Comparison of ENCODE assay signal across 15 cellular contexts in the genomic region with DNA sequence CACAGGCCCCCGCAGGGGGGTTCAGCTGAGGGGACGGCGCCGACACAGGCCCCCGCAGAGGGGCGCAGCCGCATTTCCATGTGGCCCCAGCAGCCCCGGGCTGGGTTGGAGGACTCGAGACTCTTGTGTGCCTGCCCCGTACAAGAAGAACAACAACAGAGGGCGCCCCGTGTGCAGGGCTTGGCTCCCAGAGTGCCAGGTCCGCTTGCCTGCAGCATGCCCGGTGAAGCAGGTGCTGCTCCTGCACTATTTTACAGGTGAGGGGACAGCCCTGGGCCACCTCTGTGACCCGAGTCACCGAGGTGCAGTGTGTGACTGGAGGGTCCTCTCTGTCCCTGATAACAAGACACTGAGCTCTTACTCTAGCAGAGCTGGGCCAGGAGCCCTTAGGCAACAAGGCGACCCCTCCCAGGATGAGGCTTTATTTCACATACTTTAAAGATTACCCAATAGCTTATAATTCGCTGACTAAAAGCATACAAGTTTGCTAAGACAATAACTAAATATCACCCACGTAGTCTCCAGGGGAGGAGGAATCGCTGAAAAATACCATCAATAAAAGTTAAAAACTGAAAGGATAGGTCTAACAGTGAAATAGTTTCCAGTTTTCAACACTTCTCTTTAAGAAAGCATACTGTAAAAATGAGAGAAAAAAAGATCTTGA. TPM values are rescaled to one million over a fixed set of nuclear protein-coding genes. Genes with fewer than 3 reads are reported as not detected.
A peak's percentile ranks its signal among the peaks of the same experiment; 100 is the strongest.
DNase-seq lines count a peak whose midpoint lies in the region; ATAC-seq and TF ChIP-seq lines count a peak whose summit lies in the region.
"Had no signal": no experiment of that assay in that cellular context is flagged by ENCODE, and none has a peak within 500 bp of the region (broad histone marks: within the 10 kb centered on the region; RNA-seq: fewer than 3 reads in every experiment).

No MANE protein-coding gene starts in this region.

- no peak for TF ChIP-seq EP300 in suprapubic skin (IDR thresholded peaks at IDR 0.05)

- H3K9me3 ChIP-seq in body of pancreas (no peaks in the 10 kb centered on the region), suprapubic skin (no peaks in the 10 kb centered on the region)
- H3K9me3 ChIP-seq: transverse colon had no signal

- DNase-seq in NCI-H748 (lab: John Stamatoyannopoulos, UW; ENCODE audit: unreplicated experiment) (peak; percentile 56), NCI-H748 treated with DMSO at 0.1 percent for 48 hours (lab: John Stamatoyannopoulos, UW) (no peak), body of pancreas (peak in 3 of 4 donors; percentile 31 to 32 (median 31)), iris pigment epithelial cell (ENCODE audit: low read depth) (peak; percentile 40), suprapubic skin (ENCODE audit: low spot score in 2 of 2) (peak; percentile 31 to 40), MCF 10A (ENCODE audit: unreplicated experiment) (no peak)
- DNase-seq: activated naive CD8-positive, alpha-beta T cell treated with anti-CD3 and anti-CD28 coated beads, Interleukin-2, amount 50 U/mL, for 24 hours; effector CD8-positive, alpha-beta T cell; HFFc6; hypothalamus; Kasumi-1; transverse colon had no signal

- ATAC-seq in body of pancreas = no peak
- ATAC-seq in GM21717 (IDR thresholded peaks at IDR 0.05; ENCODE audit: unreplicated experiment) = no peak
- no peak for ATAC-seq in GM19455 (IDR thresholded peaks at IDR 0.05; ENCODE audit: unreplicated experiment)
- ATAC-seq: activated naive CD8-positive, alpha-beta T cell treated with anti-CD3 and anti-CD28 coated beads, Interleukin-2, amount 50 U/mL, for 24 hours had no signal

- H3K27me3 ChIP-seq in body of pancreas (no peaks in the 10 kb centered on the region), suprapubic skin (peaks cover 50% of the 10 kb centered on the region)

- 40 to 71% methylated on average over 6 to 10 of the region's 20 CpGs for WGBS in body of pancreas, 2 donors
- 19% methylated on average over 5 of the region's 20 CpGs for WGBS in suprapubic skin

- H3K36me3 Mint-ChIP-seq in MCF 10A (ENCODE audit: insufficient read depth, unreplicated experiment) = no peaks in the 10 kb centered on the region

- H3K27ac ChIP-seq in body of pancreas (no peak overlapping the region), suprapubic skin (no peak overlapping the region)
- H3K27ac ChIP-seq: A549, transverse colon had no signal

- TF ChIP-seq POLR2A in body of pancreas (IDR thresholded peaks at IDR 0.05) = no peak
- TF ChIP-seq POLR2A in suprapubic skin (IDR thresholded peaks at IDR 0.05) = no peak

- peaks cover 32% of the 10 kb centered on the region for H3K27me3 Mint-ChIP-seq in MCF 10A (ENCODE audit: insufficient read depth, unreplicated experiment)

- POLR2A ChIA-PET in MCF 10A (lab: Yijun Ruan, JAX) = interaction anchor here (0.7 kb wide), 1 partner anchor 37 kb away, joined by 3 read pairs; no protein-coding TSS in a partner anchor

- H3K4me3 ChIP-seq in body of pancreas (no peak overlapping the region), suprapubic skin (no peak overlapping the region)
- H3K4me3 ChIP-seq: A549, transverse colon had no signal

- no TSS peak for BruUV-seq in MCF 10A (replicated peaks; lab: Mats Ljungman, UMichigan)

- H3K36me3 ChIP-seq in body of pancreas (replicated peaks in 1 of 2; ENCODE audit: insufficient read depth in 1 of 2, low read depth in 2 of 2) (no peaks in the 10 kb centered on the region), suprapubic skin (no peaks in the 10 kb centered on the region)
- H3K36me3 ChIP-seq: transverse colon had no signal

- H3K4me1 ChIP-seq in body of pancreas (no peaks in the 10 kb centered on the region), suprapubic skin (peaks cover 5% of the 10 kb centered on the region)
- H3K4me1 ChIP-seq: A549 had no signal

- H3K4me1 Mint-ChIP-seq in MCF 10A (ENCODE audit: insufficient read depth, unreplicated experiment) = no peaks in the 10 kb centered on the region
- H3K4me1 Mint-ChIP-seq: activated naive CD8-positive, alpha-beta T cell treated with anti-CD3 and anti-CD28 coated beads, Interleukin-2, amount 50 U/mL, for 24 hours had no signal

- no peak overlapping the region for H3K27ac Mint-ChIP-seq in MCF 10A (ENCODE audit: low read depth, unreplicated experiment)
- H3K27ac Mint-ChIP-seq: activated naive CD8-positive, alpha-beta T cell treated with anti-CD3 and anti-CD28 coated beads, Interleukin-2, amount 50 U/mL, for 24 hours; HFFc6 had no signal

- CTCF ChIA-PET in MCF 10A (lab: Yijun Ruan, JAX) = no interaction called here

- TF ChIP-seq CTCF in body of pancreas (IDR thresholded peaks at IDR 0.05) (no peak), suprapubic skin (IDR thresholded peaks at IDR 0.05) (no peak), MCF 10A (IDR thresholded peaks at IDR 0.05; ENCODE audit: unreplicated experiment) (no peak)

- no peak overlapping the region for H3K4me3 Mint-ChIP-seq in MCF 10A (ENCODE audit: unreplicated experiment)
- H3K4me3 Mint-ChIP-seq: activated naive CD8-positive, alpha-beta T cell treated with anti-CD3 and anti-CD28 coated beads, Interleukin-2, amount 50 U/mL, for 24 hours; HFFc6 had no signal

- intact Hi-C loops in body of pancreas (cut with DNase I) = no loop called here
- intact Hi-C loops in MCF 10A (cut with micrococcal nuclease) = no loop called here

- peaks cover 10% of the 10 kb centered on the region for H3K9me3 Mint-ChIP-seq in MCF 10A (ENCODE audit: unreplicated experiment)
- H3K9me3 Mint-ChIP-seq: activated naive CD8-positive, alpha-beta T cell treated with anti-CD3 and anti-CD28 coated beads, Interleukin-2, amount 50 U/mL, for 24 hours had no signal

RNA-seq across cellular contexts. Expression of a gene that starts 41.7 kb away (rescaled TPM):
- total RNA-seq in body of pancreas (1 to 10 TPM; 2.0 to 4.7 TPM), suprapubic skin (1 to 10 TPM; 3.7 to 5.9 (median 4.3) TPM), MCF 10A (2022) (0.93 and 1.0 TPM in 2 replicates)

RNA-seq across cellular contexts. Expression of a gene that starts 46.2 kb away (rescaled TPM):
- total RNA-seq in body of pancreas (1 to 10 TPM; 1.3 to 7.8 TPM), suprapubic skin (10 to 100 TPM in 2 of 4 donors, 1 to 10 TPM in 2; 8.3 to 13.6 (median 10.9) TPM), MCF 10A (2022) (16.4 and 16.7 TPM in 2 replicates)

Comparison
In these comparisons a context has a peak if more than half of its experiments do, and no peak if none do; other contexts are left out.
1. DNase-seq: peak in NCI-H748 (single experiment), body of pancreas (3 of 4), iris pigment epithelial cell (single experiment) and suprapubic skin (2 of 2); none in NCI-H748 treated with DMSO at 0.1 percent for 48 hours (single experiment) and MCF 10A (single experiment).